8 cellular contexts compared by ENCODE assay signal in genomic region chr6:30730611-30731435, GRCh38.
A peak's percentile ranks its signal among the peaks of the same experiment; 100 is the strongest.
DNase-seq lines count a peak whose midpoint lies in the region; ATAC-seq and FAIRE-seq lines count a peak whose summit lies in the region.

No MANE protein-coding gene starts in this region.

- H3K4me3 ChIP-seq in iPS-15b (ENCODE audit: low read depth, low read length): peak overlapping the region; percentile 42

- DNase-seq in 8988T (peak; percentile 80), GM19239 (ENCODE audit: insufficient read length, low spot score) (peak; percentile 48), MV-4-11 (lab: John Stamatoyannopoulos, UW) (peak; percentile 65), T follicular helper cell (ENCODE audit: low read depth) (peak; percentile 81), anterior cingulate cortex (lab: John Stamatoyannopoulos, UW) (peak in 37 of 58 donors; percentile 3 to 66 (median 30))
- peak; percentile 92 for DNase-seq in stimulated activated CD4-positive, alpha-beta T cell treated with anti-CD3 and anti-CD28 coated beads, Interleukin-15, amount 100 ng/mL, for 24 hours

- H3K4me1 ChIP-seq in iPS-15b (ENCODE audit: control insufficient read depth, insufficient read depth, low read length): no peaks in the 10 kb centered on the region

- H3K9me3 ChIP-seq in iPS-15b (ENCODE audit: control insufficient read depth, insufficient read depth, low read length): no peaks in the 10 kb centered on the region

- no peak overlapping the region for H3K9ac ChIP-seq in iPS-15b (ENCODE audit: low read depth, low read length)

- no peaks in the 10 kb centered on the region for H3K27me3 ChIP-seq in iPS-15b (ENCODE audit: control insufficient read depth, insufficient read depth, low read length)

- peaks cover 26% of the 10 kb centered on the region for H3K36me3 ChIP-seq in iPS-15b (ENCODE audit: control insufficient read depth, insufficient read depth, low read length)

- FAIRE-seq in GM19239 (lab: Jason Lieb, UNC): peak; percentile 89

- ATAC-seq in HG02973 (IDR thresholded peaks at IDR 0.05; ENCODE audit: unreplicated experiment): no peak

Comparison
In these comparisons a context has a peak if more than half of its experiments do, and no peak if none do; other contexts are left out.
1. DNase-seq: peak in every context shown above with its lines; median percentile 92 in stimulated activated CD4-positive, alpha-beta T cell treated with anti-CD3 and anti-CD28 coated beads, Interleukin-15, amount 100 ng/mL, for 24 hours; 81 in T follicular helper cell; 80 in 8988T; 65 in MV-4-11; 48 in GM19239; 30 in anterior cingulate cortex.